ENCODE assay signal across 8 cellular contexts in genomic region chr18:47931707-47932103, GRCh38. TPM values are rescaled to one million over a fixed set of nuclear protein-coding genes. Genes with fewer than 3 reads are reported as not detected.
DNase-seq lines count a peak whose midpoint lies in the region; FAIRE-seq lines count a peak whose summit lies in the region.

No MANE protein-coding gene starts in this region.

- H3K4me1 ChIP-seq in duodenal mucosa (ENCODE audit: control insufficient read depth in 1 of 2, insufficient read depth in 2 of 2, low read length in 2 of 2) = peaks cover 15 to 30% of the 10 kb centered on the region in 2 donors

- peak overlapping the region; percentile 66 to 70 for H3K4me3 ChIP-seq in duodenal mucosa (ENCODE audit: low read depth in 1 of 2, low read length in 2 of 2)

- H3K27me3 ChIP-seq in duodenal mucosa (ENCODE audit: control insufficient read depth in 1 of 2, insufficient read depth in 2 of 2, low read length in 2 of 2) = no peaks in the 10 kb centered on the region

- H3K9me3 ChIP-seq in duodenal mucosa (ENCODE audit: control insufficient read depth in 1 of 2, low read length in 2 of 2) = no peaks in the 10 kb centered on the region

- no peaks in the 10 kb centered on the region for H3K36me3 ChIP-seq in duodenal mucosa (ENCODE audit: control insufficient read depth in 1 of 2, insufficient read depth in 2 of 2, low read length in 2 of 2)

- H3K27ac ChIP-seq in duodenal mucosa (ENCODE audit: low read depth, low read length) = no peak overlapping the region

- H3K9ac ChIP-seq in duodenal mucosa (ENCODE audit: low read depth in 1 of 2, low read length in 2 of 2) = peak overlapping the region; percentile 59 to 69

- DNase-seq in NCI-H524 (lab: John Stamatoyannopoulos, UW) (peak; percentile 31 to 83), NCI-H524 treated with DMSO at 0.1 percent for 48 hours (lab: John Stamatoyannopoulos, UW) (no peak), NCI-H1092 (lab: John Stamatoyannopoulos, UW) (peak; percentile 34), T-helper 22 cell (ENCODE audit: low read depth) (peak; percentile 2), myocyte (ENCODE audit: low read depth) (peak; percentile 30), urothelium cell line (ENCODE audit: low spot score) (no peak), occipital lobe (lab: John Stamatoyannopoulos, UW) (no peak)

- no peak for FAIRE-seq in urothelium cell line (lab: Jason Lieb, UNC)

RNA-seq across cellular contexts. Expression of gene SMAD2, which starts 1.2 kb away (rescaled TPM):
- 90.4 and 101 TPM in 2 replicates for total RNA-seq in myocyte
- polyA plus RNA-seq in myocyte (2012) = 60.9 TPM
- 70.8 TPM for total RNA-seq in occipital lobe

Comparison
In these comparisons a context has a peak if more than half of its experiments do, and no peak if none do; other contexts are left out.
1. DNase-seq: peak in NCI-H524 (2 of 2), NCI-H1092 (single experiment), T-helper 22 cell (single experiment) and myocyte (single experiment); none in NCI-H524 treated with DMSO at 0.1 percent for 48 hours (single experiment), urothelium cell line (single experiment) and occipital lobe (single experiment).